12 cellular contexts compared by ENCODE assay signal in the genomic region with DNA sequence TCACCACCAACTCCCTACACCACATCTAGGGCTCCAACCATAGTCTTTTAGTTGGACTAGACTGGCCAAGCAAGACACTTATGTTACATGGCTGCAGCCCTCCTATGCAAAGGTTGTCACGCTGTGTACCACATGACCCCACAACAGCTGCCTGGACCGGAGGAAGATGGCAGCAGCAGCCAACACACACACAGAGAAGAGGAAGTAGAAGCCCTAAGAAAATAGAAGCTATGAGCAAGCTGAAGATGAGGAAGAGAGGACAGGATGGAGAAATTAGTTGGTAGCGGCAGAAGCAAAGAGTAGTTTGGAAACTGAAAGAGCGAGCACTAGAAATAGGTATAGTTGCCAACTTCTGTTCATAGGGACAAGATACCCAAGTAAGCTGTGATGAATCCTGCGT.
A peak's percentile ranks its signal among the peaks of the same experiment; 100 is the strongest.
DNase-seq lines count a peak whose midpoint lies in the region; ATAC-seq, FAIRE-seq and TF ChIP-seq lines count a peak whose summit lies in the region.
"Had no signal": no experiment of that assay in that cellular context is flagged by ENCODE, and none has a peak within 500 bp of the region (broad histone marks: within the 10 kb centered on the region; RNA-seq: fewer than 3 reads in every experiment).

No MANE protein-coding gene starts in this region.

- no peaks in the 10 kb centered on the region for H3K36me3 ChIP-seq in bronchial epithelial cell (ENCODE audit: control insufficient read depth, insufficient read depth, low read length)

- peak; percentile 47 for FAIRE-seq in bronchial epithelial cell (lab: Jason Lieb, UNC)
- FAIRE-seq: endometrium had no signal

- ATAC-seq in GM18520 (IDR thresholded peaks at IDR 0.05; ENCODE audit: unreplicated experiment) (peak; percentile 68), GM21723 (IDR thresholded peaks at IDR 0.05; ENCODE audit: unreplicated experiment) (peak; percentile 72), HG03460 (IDR thresholded peaks at IDR 0.05; ENCODE audit: unreplicated experiment) (peak; percentile 79), HG02970 (IDR thresholded peaks at IDR 0.05; ENCODE audit: low FRiP score, unreplicated experiment) (no peak)
- ATAC-seq: Panc1 had no signal

- H3K4me3 ChIP-seq in bronchial epithelial cell (ENCODE audit: low read depth, low read length), result no peak overlapping the region

- TF ChIP-seq CTCF in bronchial epithelial cell (IDR thresholded peaks at IDR 0.05; ENCODE audit: insufficient read depth, low read length, severe bottlenecking), result no peak

- H3K27me3 ChIP-seq in bronchial epithelial cell (ENCODE audit: control insufficient read depth, insufficient read depth, low read length), result peaks cover 2% of the 10 kb centered on the region

- DNase-seq in bronchial epithelial cell (ENCODE audit: low read depth) (no peak), UCSD-AML1 (lab: John Stamatoyannopoulos, UW; ENCODE audit: unreplicated experiment) (no peak)
- DNase-seq in activated CD4-positive, alpha-beta T cell treated with anti-CD3 and anti-CD28 coated beads, Interleukin-2, amount 50 U/mL, for 48 hours, result no peak
- DNase-seq in stimulated activated CD4-positive, alpha-beta T cell treated with anti-CD3 and anti-CD28 coated beads, Interleukin-2, amount 100 ng/mL, for 24 hours, result no peak
- DNase-seq: activated T-cell treated with anti-CD3 and anti-CD28 coated beads, Interleukin-2, amount 50 U/mL, for 1 hour; DMS153 had no signal
